26 cellular contexts compared by ENCODE assay signal in genomic region chr9:89803403-89803802, GRCh38.
"Had no signal": no experiment of that assay in that cellular context is flagged by ENCODE, and none has a peak within 500 bp of the region (broad histone marks: within the 10 kb centered on the region; RNA-seq: fewer than 3 reads in every experiment).

No MANE protein-coding gene starts in this region.

- H3K27ac Mint-ChIP-seq: activated CD4-positive, alpha-beta T cell treated with anti-CD3 and anti-CD28 coated beads, Interleukin-2, amount 10 ng/mL, durations not matched to agents 24 days and 14 days; activated naive CD8-positive, alpha-beta T cell treated with anti-CD3 and anti-CD28 coated beads for 36 hours; activated T-cell treated with anti-CD3 and anti-CD28 coated beads, Interleukin-2, amount 50 U/mL, for 72 hours; activated T-helper 17 cell treated with anti-CD3 and anti-CD28 coated beads, Interleukin-2, amount 50 U/mL, for 72 hours; IgD-negative memory B cell had no signal

- H3K36me3 Mint-ChIP-seq: activated naive CD8-positive, alpha-beta T cell treated with anti-CD3 and anti-CD28 coated beads for 36 hours had no signal

- H3K27ac ChIP-seq: cardiac muscle cell, PC-9, RWPE1 had no signal

- H3K9me3 ChIP-seq: MG63 had no signal

- H3K4me2 ChIP-seq: PC-9 had no signal

- H3K4me1 Mint-ChIP-seq: IgD-negative memory B cell had no signal

- ATAC-seq: activated T-cell treated with anti-CD3 and anti-CD28 coated beads, Interleukin-2, amount 50 U/mL, for 72 hours; activated T-helper 17 cell treated with anti-CD3 and anti-CD28 coated beads, Interleukin-2, amount 50 U/mL, for 72 hours; SK-N-SH treated with all-trans-retinoic acid at 6 μM for 48 hours had no signal

- H3K4me3 Mint-ChIP-seq: activated CD4-positive, alpha-beta T cell treated with anti-CD3 and anti-CD28 coated beads, Interleukin-2, amount 10 ng/mL, durations not matched to agents 24 days and 14 days; activated naive CD8-positive, alpha-beta T cell treated with anti-CD3 and anti-CD28 coated beads for 36 hours; activated T-cell treated with anti-CD3 and anti-CD28 coated beads, Interleukin-2, amount 50 U/mL, for 72 hours; activated T-helper 17 cell treated with anti-CD3 and anti-CD28 coated beads, Interleukin-2, amount 50 U/mL, for 72 hours; IgD-negative memory B cell had no signal

- H3K27me3 Mint-ChIP-seq: activated T-helper 17 cell treated with anti-CD3 and anti-CD28 coated beads, Interleukin-2, amount 50 U/mL, for 72 hours had no signal

- H3K27me3 ChIP-seq: cardiac muscle cell, MG63 had no signal

- H3K9me3 Mint-ChIP-seq: activated CD4-positive, alpha-beta T cell treated with anti-CD3 and anti-CD28 coated beads, Interleukin-2, amount 10 ng/mL, durations not matched to agents 24 days and 14 days; activated naive CD8-positive, alpha-beta T cell treated with anti-CD3 and anti-CD28 coated beads for 36 hours; activated T-cell treated with anti-CD3 and anti-CD28 coated beads, Interleukin-2, amount 50 U/mL, for 72 hours; activated T-helper 17 cell treated with anti-CD3 and anti-CD28 coated beads, Interleukin-2, amount 50 U/mL, for 72 hours; IgD-negative memory B cell had no signal

- DNase-seq: activated CD4-positive, alpha-beta T cell treated with anti-CD3 and anti-CD28 coated beads, Interleukin-2, amount 10 ng/mL, durations not matched to agents 24 days and 14 days; activated CD4-positive, alpha-beta T cell treated with anti-CD3 and anti-CD28 coated beads, Interleukin-2, amount 50 U/mL, for 4 hours; activated effector memory CD4-positive, alpha-beta T cell treated with anti-CD3 and anti-CD28 coated beads, Interleukin-2, amount 50 U/mL, for 16 hours; activated naive CD4-positive, alpha-beta T cell; activated naive CD4-positive, alpha-beta T cell treated with anti-CD3 and anti-CD28 coated beads, Interleukin-2, amount 50 U/mL, for 16 hours; activated naive CD8-positive, alpha-beta T cell treated with anti-CD3 and anti-CD28 coated beads for 36 hours; activated T-cell treated with anti-CD3 and anti-CD28 coated beads, Interleukin-2, amount 50 U/mL, for 1 hour; activated T-cell treated with anti-CD3 and anti-CD28 coated beads, Interleukin-2, amount 50 U/mL, for 72 hours; amniotic stem cell; Kasumi-1; KG1; NCI-H1436 treated with DMSO at 0.1 percent for 48 hours; NCI-H2029; NCI-H524 treated with DMSO at 0.1 percent for 48 hours; PC-9; SIG-M5; SW 1271; T-helper 1 cell; T-helper 2 cell; T1000 had no signal

- H3K4me3 ChIP-seq: cardiac muscle cell, MG63, PC-9 had no signal

- H3K36me3 ChIP-seq: cardiac muscle cell, MG63 had no signal

- H2AFZ ChIP-seq: PC-9 had no signal
